1 cellular context compared by ENCODE assay signal in the genomic region with DNA sequence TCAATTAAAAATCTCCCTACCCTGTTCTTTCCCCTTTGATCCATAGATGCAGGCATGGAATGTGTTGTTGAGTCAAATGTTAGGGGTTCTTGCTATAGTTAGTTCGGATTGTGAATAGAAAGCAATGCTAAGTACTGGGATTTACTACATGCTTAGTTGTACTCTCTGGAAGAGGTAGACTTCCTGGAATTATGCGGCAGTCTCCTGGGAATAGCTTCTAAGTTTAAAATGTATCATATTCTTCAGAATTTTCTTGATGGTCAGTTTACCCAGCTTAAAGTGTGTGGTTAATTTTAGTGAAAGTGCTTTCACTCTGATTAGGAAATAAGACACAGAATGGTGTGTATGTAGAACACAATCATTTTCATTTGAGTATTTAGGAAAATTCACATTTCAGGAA.
TF ChIP-seq lines count a peak whose summit lies in the region.

No MANE protein-coding gene starts in this region.

TF ChIP-seq in WTC11, 78 proteins besides CTCF, POLR2A, EP300 and RAD21 (continued from another document):
- TF ChIP-seq, protein P1, sequence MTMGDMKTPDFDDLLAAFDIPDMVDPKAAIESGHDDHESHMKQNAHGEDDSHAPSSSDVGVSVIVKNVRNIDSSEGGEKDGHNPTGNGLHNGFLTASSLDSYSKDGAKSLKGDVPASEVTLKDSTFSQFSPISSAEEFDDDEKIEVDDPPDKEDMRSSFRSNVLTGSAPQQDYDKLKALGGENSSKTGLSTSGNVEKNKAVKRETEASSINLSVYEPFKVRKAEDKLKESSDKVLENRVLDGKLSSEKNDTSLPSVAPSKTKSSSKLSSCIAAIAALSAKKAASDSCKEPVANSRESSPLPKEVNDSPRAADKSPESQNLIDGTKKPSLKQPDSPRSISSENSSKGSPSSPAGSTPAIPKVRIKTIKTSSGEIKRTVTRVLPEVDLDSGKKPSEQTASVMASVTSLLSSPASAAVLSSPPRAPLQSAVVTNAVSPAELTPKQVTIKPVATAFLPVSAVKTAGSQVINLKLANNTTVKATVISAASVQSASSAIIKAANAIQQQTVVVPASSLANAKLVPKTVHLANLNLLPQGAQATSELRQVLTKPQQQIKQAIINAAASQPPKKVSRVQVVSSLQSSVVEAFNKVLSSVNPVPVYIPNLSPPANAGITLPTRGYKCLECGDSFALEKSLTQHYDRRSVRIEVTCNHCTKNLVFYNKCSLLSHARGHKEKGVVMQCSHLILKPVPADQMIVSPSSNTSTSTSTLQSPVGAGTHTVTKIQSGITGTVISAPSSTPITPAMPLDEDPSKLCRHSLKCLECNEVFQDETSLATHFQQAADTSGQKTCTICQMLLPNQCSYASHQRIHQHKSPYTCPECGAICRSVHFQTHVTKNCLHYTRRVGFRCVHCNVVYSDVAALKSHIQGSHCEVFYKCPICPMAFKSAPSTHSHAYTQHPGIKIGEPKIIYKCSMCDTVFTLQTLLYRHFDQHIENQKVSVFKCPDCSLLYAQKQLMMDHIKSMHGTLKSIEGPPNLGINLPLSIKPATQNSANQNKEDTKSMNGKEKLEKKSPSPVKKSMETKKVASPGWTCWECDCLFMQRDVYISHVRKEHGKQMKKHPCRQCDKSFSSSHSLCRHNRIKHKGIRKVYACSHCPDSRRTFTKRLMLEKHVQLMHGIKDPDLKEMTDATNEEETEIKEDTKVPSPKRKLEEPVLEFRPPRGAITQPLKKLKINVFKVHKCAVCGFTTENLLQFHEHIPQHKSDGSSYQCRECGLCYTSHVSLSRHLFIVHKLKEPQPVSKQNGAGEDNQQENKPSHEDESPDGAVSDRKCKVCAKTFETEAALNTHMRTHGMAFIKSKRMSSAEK (CRISPR knock-in tag; IDR thresholded peaks at IDR 0.05; ENCODE audit: borderline replicate concordance): no peak
- no peak for TF ChIP-seq ETV6 (CRISPR knock-in tag; IDR thresholded peaks at IDR 0.05)
- no peak for TF ChIP-seq ZNF219 (CRISPR knock-in tag; IDR thresholded peaks at IDR 0.05; ENCODE audit: borderline replicate concordance)
- TF ChIP-seq SMAD3 (CRISPR knock-in tag; IDR thresholded peaks at IDR 0.05; ENCODE audit: borderline replicate concordance): no peak
- TF ChIP-seq, protein P2, sequence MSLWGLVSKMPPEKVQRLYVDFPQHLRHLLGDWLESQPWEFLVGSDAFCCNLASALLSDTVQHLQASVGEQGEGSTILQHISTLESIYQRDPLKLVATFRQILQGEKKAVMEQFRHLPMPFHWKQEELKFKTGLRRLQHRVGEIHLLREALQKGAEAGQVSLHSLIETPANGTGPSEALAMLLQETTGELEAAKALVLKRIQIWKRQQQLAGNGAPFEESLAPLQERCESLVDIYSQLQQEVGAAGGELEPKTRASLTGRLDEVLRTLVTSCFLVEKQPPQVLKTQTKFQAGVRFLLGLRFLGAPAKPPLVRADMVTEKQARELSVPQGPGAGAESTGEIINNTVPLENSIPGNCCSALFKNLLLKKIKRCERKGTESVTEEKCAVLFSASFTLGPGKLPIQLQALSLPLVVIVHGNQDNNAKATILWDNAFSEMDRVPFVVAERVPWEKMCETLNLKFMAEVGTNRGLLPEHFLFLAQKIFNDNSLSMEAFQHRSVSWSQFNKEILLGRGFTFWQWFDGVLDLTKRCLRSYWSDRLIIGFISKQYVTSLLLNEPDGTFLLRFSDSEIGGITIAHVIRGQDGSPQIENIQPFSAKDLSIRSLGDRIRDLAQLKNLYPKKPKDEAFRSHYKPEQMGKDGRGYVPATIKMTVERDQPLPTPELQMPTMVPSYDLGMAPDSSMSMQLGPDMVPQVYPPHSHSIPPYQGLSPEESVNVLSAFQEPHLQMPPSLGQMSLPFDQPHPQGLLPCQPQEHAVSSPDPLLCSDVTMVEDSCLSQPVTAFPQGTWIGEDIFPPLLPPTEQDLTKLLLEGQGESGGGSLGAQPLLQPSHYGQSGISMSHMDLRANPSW (CRISPR knock-in tag; conservative IDR thresholded peaks at IDR 0.05; ENCODE audit: low read depth): no peak
- TF ChIP-seq, protein P3, sequence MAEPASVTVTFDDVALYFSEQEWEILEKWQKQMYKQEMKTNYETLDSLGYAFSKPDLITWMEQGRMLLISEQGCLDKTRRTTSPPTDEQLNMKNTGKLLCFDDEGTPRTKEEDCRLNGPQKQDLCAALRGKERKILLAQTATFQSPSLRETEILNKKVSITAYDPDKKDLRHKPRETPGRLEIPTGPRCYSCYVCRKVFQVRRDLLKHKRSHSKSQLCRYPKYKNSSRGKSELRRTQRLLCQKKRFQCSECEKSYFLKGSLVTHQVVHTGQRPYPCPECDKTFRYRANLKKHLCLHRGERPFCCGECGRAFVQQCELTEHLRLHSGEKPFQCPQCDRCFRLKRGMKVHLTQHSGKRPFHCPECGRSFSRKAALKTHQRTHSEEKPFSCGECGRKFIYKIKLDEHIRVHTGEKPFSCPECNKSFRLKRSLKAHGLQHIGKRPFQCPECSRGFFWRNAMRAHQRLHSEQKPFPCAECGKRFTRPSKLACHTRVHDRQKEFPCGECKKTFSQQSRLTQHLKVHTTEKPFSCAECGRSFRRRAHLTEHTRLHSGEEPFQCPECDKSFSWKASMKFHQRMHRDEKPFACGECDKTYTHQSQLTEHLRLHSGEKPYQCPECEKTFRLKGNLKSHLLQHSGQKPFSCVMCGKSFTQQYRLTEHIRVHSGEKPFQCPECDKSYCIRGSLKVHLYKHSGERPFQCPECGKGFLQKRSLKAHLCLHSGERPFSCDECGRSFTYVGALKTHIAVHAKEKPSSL (CRISPR knock-in tag; conservative IDR thresholded peaks at IDR 0.05): no peak
- TF ChIP-seq, protein P4, sequence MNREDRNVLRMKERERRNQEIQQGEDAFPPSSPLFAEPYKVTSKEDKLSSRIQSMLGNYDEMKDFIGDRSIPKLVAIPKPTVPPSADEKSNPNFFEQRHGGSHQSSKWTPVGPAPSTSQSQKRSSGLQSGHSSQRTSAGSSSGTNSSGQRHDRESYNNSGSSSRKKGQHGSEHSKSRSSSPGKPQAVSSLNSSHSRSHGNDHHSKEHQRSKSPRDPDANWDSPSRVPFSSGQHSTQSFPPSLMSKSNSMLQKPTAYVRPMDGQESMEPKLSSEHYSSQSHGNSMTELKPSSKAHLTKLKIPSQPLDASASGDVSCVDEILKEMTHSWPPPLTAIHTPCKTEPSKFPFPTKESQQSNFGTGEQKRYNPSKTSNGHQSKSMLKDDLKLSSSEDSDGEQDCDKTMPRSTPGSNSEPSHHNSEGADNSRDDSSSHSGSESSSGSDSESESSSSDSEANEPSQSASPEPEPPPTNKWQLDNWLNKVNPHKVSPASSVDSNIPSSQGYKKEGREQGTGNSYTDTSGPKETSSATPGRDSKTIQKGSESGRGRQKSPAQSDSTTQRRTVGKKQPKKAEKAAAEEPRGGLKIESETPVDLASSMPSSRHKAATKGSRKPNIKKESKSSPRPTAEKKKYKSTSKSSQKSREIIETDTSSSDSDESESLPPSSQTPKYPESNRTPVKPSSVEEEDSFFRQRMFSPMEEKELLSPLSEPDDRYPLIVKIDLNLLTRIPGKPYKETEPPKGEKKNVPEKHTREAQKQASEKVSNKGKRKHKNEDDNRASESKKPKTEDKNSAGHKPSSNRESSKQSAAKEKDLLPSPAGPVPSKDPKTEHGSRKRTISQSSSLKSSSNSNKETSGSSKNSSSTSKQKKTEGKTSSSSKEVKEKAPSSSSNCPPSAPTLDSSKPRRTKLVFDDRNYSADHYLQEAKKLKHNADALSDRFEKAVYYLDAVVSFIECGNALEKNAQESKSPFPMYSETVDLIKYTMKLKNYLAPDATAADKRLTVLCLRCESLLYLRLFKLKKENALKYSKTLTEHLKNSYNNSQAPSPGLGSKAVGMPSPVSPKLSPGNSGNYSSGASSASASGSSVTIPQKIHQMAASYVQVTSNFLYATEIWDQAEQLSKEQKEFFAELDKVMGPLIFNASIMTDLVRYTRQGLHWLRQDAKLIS (CRISPR knock-in tag; IDR thresholded peaks at IDR 0.05; ENCODE audit: borderline replicate concordance): no peak
- no peak for TF ChIP-seq MYBL2 (CRISPR knock-in tag; IDR thresholded peaks at IDR 0.05)
- TF ChIP-seq JUN (CRISPR knock-in tag; IDR thresholded peaks at IDR 0.05): no peak
